ENCODE assay signal across 15 cellular contexts in the genomic region with DNA sequence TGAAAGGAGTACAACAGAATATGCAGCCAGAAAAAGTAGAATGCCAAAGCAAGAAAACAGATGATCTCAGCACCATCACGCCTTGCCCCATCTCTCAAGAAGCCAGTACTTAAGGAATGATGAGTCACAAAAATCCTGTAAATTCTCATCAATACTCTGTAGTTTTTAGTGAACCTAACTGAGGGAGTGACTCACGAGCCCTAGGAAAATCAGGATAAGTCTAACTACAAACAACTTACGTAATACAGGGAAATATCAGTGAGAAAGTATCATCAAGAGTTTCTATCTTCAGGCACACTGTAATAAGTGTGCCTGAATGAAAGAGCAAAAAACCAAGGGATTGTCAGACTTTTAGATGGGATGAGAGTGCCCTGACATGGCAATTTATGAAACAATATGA.
A peak's percentile ranks its signal among the peaks of the same experiment; 100 is the strongest.
DNase-seq lines count a peak whose midpoint lies in the region; ATAC-seq and TF ChIP-seq lines count a peak whose summit lies in the region.
"Had no signal": no experiment of that assay in that cellular context is flagged by ENCODE, and none has a peak within 500 bp of the region (broad histone marks: within the 10 kb centered on the region; RNA-seq: fewer than 3 reads in every experiment).

No MANE protein-coding gene starts in this region.

- no peak overlapping the region for H3K18ac ChIP-seq in H9 (ENCODE audit: insufficient read length, low read depth, low read length)

- H3K4me3 ChIP-seq in epithelial cell of proximal tubule (ENCODE audit: low read depth, low read length) = no peak overlapping the region
- H3K4me3 ChIP-seq in neural progenitor cell = no peak overlapping the region

- H2AFZ ChIP-seq in H9 (ENCODE audit: low read length) (no peak overlapping the region), neural progenitor cell (replicated peaks) (peak overlapping the region; percentile 36)
- H2AFZ ChIP-seq: parathyroid adenoma had no signal

- ATAC-seq in SK-N-SH treated with all-trans-retinoic acid at 6 μM for 48 hours = peak; percentile 79
- ATAC-seq in natural killer cell treated with Interleukin-12 subunit alpha and Interleukin-12 subunit beta and Interleukin-15 and Interleukin-18, amount 100 ng/mL, for 72 hours = no peak

- H3K9ac ChIP-seq in H9 (ENCODE audit: extremely low read depth, insufficient read length, low read length) (no peak overlapping the region), neural progenitor cell (no peak overlapping the region)
- H3K9ac ChIP-seq: parathyroid adenoma had no signal

- no peaks in the 10 kb centered on the region for H3K23me2 ChIP-seq in H9 (ENCODE audit: insufficient read length, low read depth, low read length, poor library complexity, severe bottlenecking)

- H3K56ac ChIP-seq in H9 (ENCODE audit: insufficient read length, low read depth, low read length) = no peak overlapping the region

- no CpG with 5 or more reads among the region's 3 CpGs for WGBS in H9 (ENCODE audit: extremely low coverage, insufficient read length, low lambda C conversion rate)

- H3K4me2 ChIP-seq in H9 (ENCODE audit: insufficient read depth, insufficient read length, low read length) = no peak overlapping the region
- H3K4me2 ChIP-seq in neural progenitor cell = no peak overlapping the region

- H3F3A ChIP-seq in neural progenitor cell (ENCODE audit: low read depth) = no peaks in the 10 kb centered on the region

- no peak overlapping the region for H4K8ac ChIP-seq in H9 (replicated peaks; ENCODE audit: insufficient read length, low read depth, low read length)

- no peak overlapping the region for H3K4me3 Mint-ChIP-seq in H9
- no peak overlapping the region for H3K4me3 Mint-ChIP-seq in neural progenitor cell
- no peak overlapping the region for H3K4me3 Mint-ChIP-seq in natural killer cell treated with Interleukin-12 subunit alpha and Interleukin-12 subunit beta and Interleukin-15 and Interleukin-18, amount 100 ng/mL, for 72 hours
- H3K4me3 Mint-ChIP-seq in osteocyte (ENCODE audit: unreplicated experiment) = no peak overlapping the region
- H3K4me3 Mint-ChIP-seq: activated CD4-positive, alpha-beta memory T cell treated with anti-CD3 and anti-CD28 coated beads for 36 hours had no signal

- H3K27me3 Mint-ChIP-seq in H9 (ENCODE audit: low read depth) (no peaks in the 10 kb centered on the region), neural progenitor cell (ENCODE audit: insufficient read depth, low read depth) (no peaks in the 10 kb centered on the region), osteocyte (ENCODE audit: unreplicated experiment) (peaks cover 5% of the 10 kb centered on the region)
- H3K27me3 Mint-ChIP-seq in natural killer cell treated with Interleukin-12 subunit alpha and Interleukin-12 subunit beta and Interleukin-15 and Interleukin-18, amount 100 ng/mL, for 72 hours = no peaks in the 10 kb centered on the region
- H3K27me3 Mint-ChIP-seq: activated CD4-positive, alpha-beta memory T cell treated with anti-CD3 and anti-CD28 coated beads for 36 hours had no signal

- H3K9me3 Mint-ChIP-seq in H9 = no peaks in the 10 kb centered on the region
- no peaks in the 10 kb centered on the region for H3K9me3 Mint-ChIP-seq in neural progenitor cell
- H3K9me3 Mint-ChIP-seq in natural killer cell treated with Interleukin-12 subunit alpha and Interleukin-12 subunit beta and Interleukin-15 and Interleukin-18, amount 100 ng/mL, for 72 hours = peaks cover 3% of the 10 kb centered on the region
- H3K9me3 Mint-ChIP-seq in osteocyte (ENCODE audit: unreplicated experiment) = no peaks in the 10 kb centered on the region

- no peak overlapping the region for H2BK20ac ChIP-seq in H9 (ENCODE audit: low read depth, low read length, poor library complexity, severe bottlenecking)

- H2BK120ac ChIP-seq in H9 (ENCODE audit: low read depth, low read length, poor library complexity, severe bottlenecking) = no peak overlapping the region

- no peak overlapping the region for H3T11ph ChIP-seq in H9 (ENCODE audit: low read length)

- H3K79me2 ChIP-seq in H9 (ENCODE audit: insufficient read depth, low read length) (no peaks in the 10 kb centered on the region), neural progenitor cell (ENCODE audit: low read depth) (no peaks in the 10 kb centered on the region)
- H3K79me2 ChIP-seq: parathyroid adenoma had no signal

- no peak overlapping the region for H2BK5ac ChIP-seq in H9 (ENCODE audit: insufficient read length, low read length)

- H3K23ac ChIP-seq in H9 (ENCODE audit: insufficient read length, low read depth, low read length) = no peak overlapping the region

- no peak overlapping the region for H3K4ac ChIP-seq in H9 (ENCODE audit: low read depth, low read length)

- H4K91ac ChIP-seq in H9 (ENCODE audit: insufficient read length, low read depth, low read length) = no peak overlapping the region

- H3K4me1 ChIP-seq in H9 (ENCODE audit: insufficient read depth, low read length) (peaks cover 5% of the 10 kb centered on the region; the same call in 1 of the 2 replicates), neural progenitor cell (peaks cover 21% of the 10 kb centered on the region)
- H3K4me1 ChIP-seq: parathyroid adenoma had no signal

- H3K36me3 ChIP-seq in neural progenitor cell = no peaks in the 10 kb centered on the region

- no peak overlapping the region for H3K14ac ChIP-seq in H9 (ENCODE audit: insufficient read depth, low read length)

- no peak overlapping the region for H3K27ac ChIP-seq in H9 (ENCODE audit: insufficient read length, low read depth, low read length)
- H3K27ac ChIP-seq in neural progenitor cell = no peak overlapping the region
- H3K27ac ChIP-seq: parathyroid adenoma had no signal

- no peak overlapping the region for H2BK15ac ChIP-seq in H9 (ENCODE audit: low read depth, low read length)

- H3K36me3 Mint-ChIP-seq in H9 (ENCODE audit: insufficient read depth in 1 of 3, low read depth in 3 of 3) (no peaks in the 10 kb centered on the region), neural progenitor cell (no peaks in the 10 kb centered on the region), osteocyte (ENCODE audit: unreplicated experiment) (no peaks in the 10 kb centered on the region)
- no peaks in the 10 kb centered on the region for H3K36me3 Mint-ChIP-seq in natural killer cell treated with Interleukin-12 subunit alpha and Interleukin-12 subunit beta and Interleukin-15 and Interleukin-18, amount 100 ng/mL, for 72 hours
- H3K36me3 Mint-ChIP-seq: activated CD4-positive, alpha-beta memory T cell treated with anti-CD3 and anti-CD28 coated beads for 36 hours had no signal

- no peaks in the 10 kb centered on the region for H3K79me1 ChIP-seq in H9 (ENCODE audit: insufficient read depth, low read depth, low read length, poor library complexity, severe bottlenecking)

- peaks cover 23 to 27% of the 10 kb centered on the region in 2 experiments for H3K4me1 Mint-ChIP-seq in H9
- H3K4me1 Mint-ChIP-seq in neural progenitor cell = peaks cover 33% of the 10 kb centered on the region
- no peaks in the 10 kb centered on the region for H3K4me1 Mint-ChIP-seq in natural killer cell treated with Interleukin-12 subunit alpha and Interleukin-12 subunit beta and Interleukin-15 and Interleukin-18, amount 100 ng/mL, for 72 hours (ENCODE audit: low read depth in 2 of 2)
- no peaks in the 10 kb centered on the region for H3K4me1 Mint-ChIP-seq in osteocyte (ENCODE audit: unreplicated experiment)

- no peak overlapping the region for H4K5ac ChIP-seq in H9 (ENCODE audit: insufficient read length, low read depth, low read length)

- H4K20me1 ChIP-seq in H9 (ENCODE audit: control insufficient read depth, insufficient read depth, insufficient read length) = no peaks in the 10 kb centered on the region
- H4K20me1 ChIP-seq in neural progenitor cell (ENCODE audit: low read depth) = no peaks in the 10 kb centered on the region

- no peaks in the 10 kb centered on the region for H3K9me3 ChIP-seq in H9 (ENCODE audit: control insufficient read depth, low read depth, low read length)
- H3K9me3 ChIP-seq in neural progenitor cell (ENCODE audit: low read depth) = no peaks in the 10 kb centered on the region

- DNase-seq in H9 (no peak), epithelial cell of proximal tubule (ENCODE audit: low read depth) (peak; percentile 88), neural progenitor cell (ENCODE audit: low spot score) (no peak), osteocyte (ENCODE audit: extremely low spot score, unreplicated experiment) (no peak), SW480 (ENCODE audit: low spot score) (no peak), midbrain (lab: John Stamatoyannopoulos, UW) (no peak)
- DNase-seq in natural killer cell treated with Interleukin-12 subunit alpha and Interleukin-12 subunit beta and Interleukin-15 and Interleukin-18, amount 100 ng/mL, for 72 hours (ENCODE audit: low spot score) = no peak
- DNase-seq: activated CD4-positive, alpha-beta memory T cell treated with anti-CD3 and anti-CD28 coated beads for 36 hours; amniotic stem cell; HCEC 1CT; MV-4-11; NCI-H2171; stimulated activated CD4-positive, alpha-beta T cell treated with anti-CD3 and anti-CD28 coated beads, Interleukin-12 subunit alpha, Interleukin-12 subunit beta, amount 100 ng/mL, for 4 hours had no signal

- no peak overlapping the region for H2BK12ac ChIP-seq in H9 (ENCODE audit: insufficient read length, low read depth, low read length)

- H3K27me3 ChIP-seq in H9 (ENCODE audit: insufficient read depth, low read length) (no peaks in the 10 kb centered on the region), neural progenitor cell (no peaks in the 10 kb centered on the region)

- TF ChIP-seq CTCF in H9 (conservative IDR thresholded peaks at IDR 0.05) = no peak
- TF ChIP-seq CTCF in epithelial cell of proximal tubule (conservative IDR thresholded peaks at IDR 0.05; ENCODE audit: low read depth, low read length) = no peak
- TF ChIP-seq CTCF in neural progenitor cell (IDR thresholded peaks at IDR 0.05) = no peak
- no peak for TF ChIP-seq CTCF in osteocyte (IDR thresholded peaks at IDR 0.05)

- no peak overlapping the region for H2AK5ac ChIP-seq in H9 (ENCODE audit: insufficient read length, low read length)

- H3K27ac Mint-ChIP-seq in H9 = peak overlapping the region; percentile 6 to 83 (median 82); a peak in 6 of 7 replicates
- H3K27ac Mint-ChIP-seq in neural progenitor cell = peak overlapping the region; percentile 95
- H3K27ac Mint-ChIP-seq in natural killer cell treated with Interleukin-12 subunit alpha and Interleukin-12 subunit beta and Interleukin-15 and Interleukin-18, amount 100 ng/mL, for 72 hours = no peak overlapping the region
- H3K27ac Mint-ChIP-seq in osteocyte (ENCODE audit: unreplicated experiment) = no peak overlapping the region
- H3K27ac Mint-ChIP-seq: activated CD4-positive, alpha-beta memory T cell treated with anti-CD3 and anti-CD28 coated beads for 36 hours had no signal

TF ChIP-seq in SK-N-SH treated with all-trans-retinoic acid at 6 μM for 48 hours, 23 proteins besides CTCF, POLR2A, EP300 and RAD21 (continues in another document):
- TF ChIP-seq TOX (CRISPR knock-in tag; IDR thresholded peaks at IDR 0.05; ENCODE audit: borderline replicate concordance) = 0 out of 2 replicates have a peak, but pooled peaks have one; percentile 43

Comparison
In these comparisons a context has a peak if more than half of its experiments do, and no peak if none do; other contexts are left out.
1. H3K27ac Mint-ChIP-seq: peak in H9 (3 of 3) and neural progenitor cell (single experiment); none in natural killer cell treated with Interleukin-12 subunit alpha and Interleukin-12 subunit beta and Interleukin-15 and Interleukin-18, amount 100 ng/mL, for 72 hours (0 of 2) and osteocyte (single experiment).